ENCODE assay signal across 1 cellular context in genomic region chr9:94553029-94553938, GRCh38.
TF ChIP-seq lines count a peak whose summit lies in the region.

No MANE protein-coding gene starts in this region.

TF ChIP-seq in HepG2, 621 proteins besides CTCF, POLR2A, EP300 and RAD21 (continued from another document and continues in another):
- TF ChIP-seq, protein P1, sequence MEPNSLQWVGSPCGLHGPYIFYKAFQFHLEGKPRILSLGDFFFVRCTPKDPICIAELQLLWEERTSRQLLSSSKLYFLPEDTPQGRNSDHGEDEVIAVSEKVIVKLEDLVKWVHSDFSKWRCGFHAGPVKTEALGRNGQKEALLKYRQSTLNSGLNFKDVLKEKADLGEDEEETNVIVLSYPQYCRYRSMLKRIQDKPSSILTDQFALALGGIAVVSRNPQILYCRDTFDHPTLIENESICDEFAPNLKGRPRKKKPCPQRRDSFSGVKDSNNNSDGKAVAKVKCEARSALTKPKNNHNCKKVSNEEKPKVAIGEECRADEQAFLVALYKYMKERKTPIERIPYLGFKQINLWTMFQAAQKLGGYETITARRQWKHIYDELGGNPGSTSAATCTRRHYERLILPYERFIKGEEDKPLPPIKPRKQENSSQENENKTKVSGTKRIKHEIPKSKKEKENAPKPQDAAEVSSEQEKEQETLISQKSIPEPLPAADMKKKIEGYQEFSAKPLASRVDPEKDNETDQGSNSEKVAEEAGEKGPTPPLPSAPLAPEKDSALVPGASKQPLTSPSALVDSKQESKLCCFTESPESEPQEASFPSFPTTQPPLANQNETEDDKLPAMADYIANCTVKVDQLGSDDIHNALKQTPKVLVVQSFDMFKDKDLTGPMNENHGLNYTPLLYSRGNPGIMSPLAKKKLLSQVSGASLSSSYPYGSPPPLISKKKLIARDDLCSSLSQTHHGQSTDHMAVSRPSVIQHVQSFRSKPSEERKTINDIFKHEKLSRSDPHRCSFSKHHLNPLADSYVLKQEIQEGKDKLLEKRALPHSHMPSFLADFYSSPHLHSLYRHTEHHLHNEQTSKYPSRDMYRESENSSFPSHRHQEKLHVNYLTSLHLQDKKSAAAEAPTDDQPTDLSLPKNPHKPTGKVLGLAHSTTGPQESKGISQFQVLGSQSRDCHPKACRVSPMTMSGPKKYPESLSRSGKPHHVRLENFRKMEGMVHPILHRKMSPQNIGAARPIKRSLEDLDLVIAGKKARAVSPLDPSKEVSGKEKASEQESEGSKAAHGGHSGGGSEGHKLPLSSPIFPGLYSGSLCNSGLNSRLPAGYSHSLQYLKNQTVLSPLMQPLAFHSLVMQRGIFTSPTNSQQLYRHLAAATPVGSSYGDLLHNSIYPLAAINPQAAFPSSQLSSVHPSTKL (CRISPR knock-in tag; IDR thresholded peaks at IDR 0.05) = 0 out of 2 replicates have a peak, but pooled peaks have one; percentile 21
- 0 out of 2 replicates have a peak, but pooled peaks have one; percentile 49 for TF ChIP-seq ZNF788 (CRISPR knock-in tag; IDR thresholded peaks at IDR 0.05; ENCODE audit: borderline replicate concordance)
- TF ChIP-seq ZNF225 (CRISPR knock-in tag; IDR thresholded peaks at IDR 0.05) = peak; percentile 15; the same call in 1 of the 2 replicates
- TF ChIP-seq, protein P2, sequence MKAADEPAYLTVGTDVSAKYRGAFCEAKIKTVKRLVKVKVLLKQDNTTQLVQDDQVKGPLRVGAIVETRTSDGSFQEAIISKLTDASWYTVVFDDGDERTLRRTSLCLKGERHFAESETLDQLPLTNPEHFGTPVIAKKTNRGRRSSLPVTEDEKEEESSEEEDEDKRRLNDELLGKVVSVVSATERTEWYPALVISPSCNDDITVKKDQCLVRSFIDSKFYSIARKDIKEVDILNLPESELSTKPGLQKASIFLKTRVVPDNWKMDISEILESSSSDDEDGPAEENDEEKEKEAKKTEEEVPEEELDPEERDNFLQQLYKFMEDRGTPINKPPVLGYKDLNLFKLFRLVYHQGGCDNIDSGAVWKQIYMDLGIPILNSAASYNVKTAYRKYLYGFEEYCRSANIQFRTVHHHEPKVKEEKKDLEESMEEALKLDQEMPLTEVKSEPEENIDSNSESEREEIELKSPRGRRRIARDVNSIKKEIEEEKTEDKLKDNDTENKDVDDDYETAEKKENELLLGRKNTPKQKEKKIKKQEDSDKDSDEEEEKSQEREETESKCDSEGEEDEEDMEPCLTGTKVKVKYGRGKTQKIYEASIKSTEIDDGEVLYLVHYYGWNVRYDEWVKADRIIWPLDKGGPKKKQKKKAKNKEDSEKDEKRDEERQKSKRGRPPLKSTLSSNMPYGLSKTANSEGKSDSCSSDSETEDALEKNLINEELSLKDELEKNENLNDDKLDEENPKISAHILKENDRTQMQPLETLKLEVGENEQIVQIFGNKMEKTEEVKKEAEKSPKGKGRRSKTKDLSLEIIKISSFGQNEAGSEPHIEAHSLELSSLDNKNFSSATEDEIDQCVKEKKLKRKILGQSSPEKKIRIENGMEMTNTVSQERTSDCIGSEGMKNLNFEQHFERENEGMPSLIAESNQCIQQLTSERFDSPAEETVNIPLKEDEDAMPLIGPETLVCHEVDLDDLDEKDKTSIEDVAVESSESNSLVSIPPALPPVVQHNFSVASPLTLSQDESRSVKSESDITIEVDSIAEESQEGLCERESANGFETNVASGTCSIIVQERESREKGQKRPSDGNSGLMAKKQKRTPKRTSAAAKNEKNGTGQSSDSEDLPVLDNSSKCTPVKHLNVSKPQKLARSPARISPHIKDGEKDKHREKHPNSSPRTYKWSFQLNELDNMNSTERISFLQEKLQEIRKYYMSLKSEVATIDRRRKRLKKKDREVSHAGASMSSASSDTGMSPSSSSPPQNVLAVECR (CRISPR knock-in tag; IDR thresholded peaks at IDR 0.05; ENCODE audit: borderline replicate concordance) = peak; percentile 42; the same call in 1 of the 2 replicates
- no peak for TF ChIP-seq NONO (IDR thresholded peaks at IDR 0.05)
- peak; percentile 50; the same call in 1 of the 2 replicates for TF ChIP-seq NONO (CRISPR knock-in tag; conservative IDR thresholded peaks at IDR 0.05)
- 0 out of 2 replicates have a peak, but pooled peaks have one; percentile 42 for TF ChIP-seq ZNF333 (CRISPR knock-in tag; IDR thresholded peaks at IDR 0.05; ENCODE audit: borderline replicate concordance)
- peak; percentile 75; the same call in 1 of the 2 replicates for TF ChIP-seq CEBPG (CRISPR knock-in tag; IDR thresholded peaks at IDR 0.05)
- peak; percentile 73 for TF ChIP-seq ZNF687 (CRISPR knock-in tag; IDR thresholded peaks at IDR 0.05)
- TF ChIP-seq, protein P3, sequence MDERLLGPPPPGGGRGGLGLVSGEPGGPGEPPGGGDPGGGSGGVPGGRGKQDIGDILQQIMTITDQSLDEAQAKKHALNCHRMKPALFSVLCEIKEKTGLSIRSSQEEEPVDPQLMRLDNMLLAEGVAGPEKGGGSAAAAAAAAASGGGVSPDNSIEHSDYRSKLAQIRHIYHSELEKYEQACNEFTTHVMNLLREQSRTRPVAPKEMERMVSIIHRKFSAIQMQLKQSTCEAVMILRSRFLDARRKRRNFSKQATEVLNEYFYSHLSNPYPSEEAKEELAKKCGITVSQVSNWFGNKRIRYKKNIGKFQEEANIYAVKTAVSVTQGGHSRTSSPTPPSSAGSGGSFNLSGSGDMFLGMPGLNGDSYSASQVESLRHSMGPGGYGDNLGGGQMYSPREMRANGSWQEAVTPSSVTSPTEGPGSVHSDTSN (CRISPR knock-in tag; IDR thresholded peaks at IDR 0.05) = no peak
- no peak for TF ChIP-seq MIER3 (CRISPR knock-in tag; IDR thresholded peaks at IDR 0.05; ENCODE audit: borderline replicate concordance)
- TF ChIP-seq SPEN (CRISPR knock-in tag; IDR thresholded peaks at IDR 0.05; ENCODE audit: low read depth) = peak; percentile 49; the same call in 1 of the 2 replicates
- peak; percentile 64; the same call in 1 of the 2 replicates for TF ChIP-seq TFAP4 (IDR thresholded peaks at IDR 0.05; ENCODE audit: borderline replicate concordance, low read depth)
- no peak for TF ChIP-seq ZNF12 (CRISPR knock-in tag; IDR thresholded peaks at IDR 0.05)
- TF ChIP-seq MED1 (CRISPR knock-in tag; IDR thresholded peaks at IDR 0.05) = peak; percentile 31; the same call in 1 of the 2 replicates
- TF ChIP-seq SRF (IDR thresholded peaks at IDR 0.05; ENCODE audit: low read depth, low read length) = no peak
- peak; percentile 22; the same call in 1 of the 2 replicates for TF ChIP-seq REPIN1 (CRISPR knock-in tag; IDR thresholded peaks at IDR 0.05; ENCODE audit: borderline replicate concordance, low read depth)
- peak; percentile 47; the same call in 1 of the 2 replicates for TF ChIP-seq HOXA3 (CRISPR knock-in tag; IDR thresholded peaks at IDR 0.05)
- TF ChIP-seq ZNF574 (CRISPR knock-in tag; IDR thresholded peaks at IDR 0.05) = 0 out of 2 replicates have a peak, but pooled peaks have one; percentile 15
- TF ChIP-seq HNF4G (IDR thresholded peaks at IDR 0.05; ENCODE audit: borderline replicate concordance, low read depth, low read length) = no peak
- TF ChIP-seq HNF4G (CRISPR knock-in tag; IDR thresholded peaks at IDR 0.05; ENCODE audit: borderline replicate concordance, low read depth) = 0 out of 2 replicates have a peak, but pooled peaks have one; percentile 58
- TF ChIP-seq PITX1 (CRISPR knock-in tag; IDR thresholded peaks at IDR 0.05) = 0 out of 2 replicates have a peak, but pooled peaks have one; percentile 17
- TF ChIP-seq RXRA (CRISPR knock-in tag; IDR thresholded peaks at IDR 0.05) = peak; percentile 36; the same call in 1 of the 2 replicates
- 0 out of 2 replicates have a peak, but pooled peaks have one; percentile 45 for TF ChIP-seq ZNF749 (CRISPR knock-in tag; IDR thresholded peaks at IDR 0.05; ENCODE audit: borderline replicate concordance)
- no peak for TF ChIP-seq ZSCAN25 (CRISPR knock-in tag; IDR thresholded peaks at IDR 0.05)
- peak; percentile 33; the same call in 1 of the 2 replicates for TF ChIP-seq KAT8 (CRISPR knock-in tag; IDR thresholded peaks at IDR 0.05)
- TF ChIP-seq ZNF570 (CRISPR knock-in tag; IDR thresholded peaks at IDR 0.05; ENCODE audit: borderline replicate concordance) = no peak
- 0 out of 2 replicates have a peak, but pooled peaks have one; percentile 15 for TF ChIP-seq ELF1 (CRISPR knock-in tag; IDR thresholded peaks at IDR 0.05)
- 0 out of 2 replicates have a peak, but pooled peaks have one; percentile 29 for TF ChIP-seq JUN (CRISPR knock-in tag; IDR thresholded peaks at IDR 0.05)
- peak; percentile 73; the same call in 1 of the 2 replicates for TF ChIP-seq ZNF292 (CRISPR knock-in tag; IDR thresholded peaks at IDR 0.05; ENCODE audit: borderline replicate concordance, low read depth)
- TF ChIP-seq, protein P4, sequence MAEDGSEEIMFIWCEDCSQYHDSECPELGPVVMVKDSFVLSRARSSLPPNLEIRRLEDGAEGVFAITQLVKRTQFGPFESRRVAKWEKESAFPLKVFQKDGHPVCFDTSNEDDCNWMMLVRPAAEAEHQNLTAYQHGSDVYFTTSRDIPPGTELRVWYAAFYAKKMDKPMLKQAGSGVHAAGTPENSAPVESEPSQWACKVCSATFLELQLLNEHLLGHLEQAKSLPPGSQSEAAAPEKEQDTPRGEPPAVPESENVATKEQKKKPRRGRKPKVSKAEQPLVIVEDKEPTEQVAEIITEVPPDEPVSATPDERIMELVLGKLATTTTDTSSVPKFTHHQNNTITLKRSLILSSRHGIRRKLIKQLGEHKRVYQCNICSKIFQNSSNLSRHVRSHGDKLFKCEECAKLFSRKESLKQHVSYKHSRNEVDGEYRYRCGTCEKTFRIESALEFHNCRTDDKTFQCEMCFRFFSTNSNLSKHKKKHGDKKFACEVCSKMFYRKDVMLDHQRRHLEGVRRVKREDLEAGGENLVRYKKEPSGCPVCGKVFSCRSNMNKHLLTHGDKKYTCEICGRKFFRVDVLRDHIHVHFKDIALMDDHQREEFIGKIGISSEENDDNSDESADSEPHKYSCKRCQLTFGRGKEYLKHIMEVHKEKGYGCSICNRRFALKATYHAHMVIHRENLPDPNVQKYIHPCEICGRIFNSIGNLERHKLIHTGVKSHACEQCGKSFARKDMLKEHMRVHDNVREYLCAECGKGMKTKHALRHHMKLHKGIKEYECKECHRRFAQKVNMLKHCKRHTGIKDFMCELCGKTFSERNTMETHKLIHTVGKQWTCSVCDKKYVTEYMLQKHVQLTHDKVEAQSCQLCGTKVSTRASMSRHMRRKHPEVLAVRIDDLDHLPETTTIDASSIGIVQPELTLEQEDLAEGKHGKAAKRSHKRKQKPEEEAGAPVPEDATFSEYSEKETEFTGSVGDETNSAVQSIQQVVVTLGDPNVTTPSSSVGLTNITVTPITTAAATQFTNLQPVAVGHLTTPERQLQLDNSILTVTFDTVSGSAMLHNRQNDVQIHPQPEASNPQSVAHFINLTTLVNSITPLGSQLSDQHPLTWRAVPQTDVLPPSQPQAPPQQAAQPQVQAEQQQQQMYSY (CRISPR knock-in tag; IDR thresholded peaks at IDR 0.05) = peak; percentile 91
- no peak for TF ChIP-seq ZNF746 (CRISPR knock-in tag; IDR thresholded peaks at IDR 0.05)
- no peak for TF ChIP-seq PPARG (CRISPR knock-in tag; conservative IDR thresholded peaks at IDR 0.05)
- TF ChIP-seq RARA (CRISPR knock-in tag; IDR thresholded peaks at IDR 0.05) = peak; percentile 13; the same call in 1 of the 2 replicates
- peak; percentile 72 for TF ChIP-seq HNF4A (CRISPR knock-in tag; IDR thresholded peaks at IDR 0.05)
- TF ChIP-seq SOX5 (CRISPR knock-in tag; IDR thresholded peaks at IDR 0.05; ENCODE audit: borderline replicate concordance) = no peak
- TF ChIP-seq SMYD3 (CRISPR knock-in tag; IDR thresholded peaks at IDR 0.05) = no peak
- TF ChIP-seq ZNF547 (CRISPR knock-in tag; IDR thresholded peaks at IDR 0.05) = peak; percentile 47; the same call in 1 of the 2 replicates
- TF ChIP-seq KDM5B (CRISPR knock-in tag; IDR thresholded peaks at IDR 0.05; ENCODE audit: borderline replicate concordance) = 0 out of 2 replicates have a peak, but pooled peaks have one; percentile 17
